29 cellular contexts compared by ENCODE assay signal in genomic region chr19:51640371-51640770, GRCh38. TPM values are rescaled to one million over a fixed set of nuclear protein-coding genes. Genes with fewer than 3 reads are reported as not detected.
DNase-seq lines count a peak whose midpoint lies in the region; ATAC-seq, FAIRE-seq and TF ChIP-seq lines count a peak whose summit lies in the region.
"Had no signal": no experiment of that assay in that cellular context is flagged by ENCODE, and none has a peak within 500 bp of the region (broad histone marks: within the 10 kb centered on the region; RNA-seq: fewer than 3 reads in every experiment).

No MANE protein-coding gene starts in this region.

- TF ChIP-seq EP300 in HepG2 (IDR thresholded peaks at IDR 0.05; ENCODE audit: low read depth in 2 of 2, low read length in 2 of 2) (no peak), HepG2 (CRISPR knock-in tag; IDR thresholded peaks at IDR 0.05; ENCODE audit: borderline replicate concordance) (no peak), K562 (IDR thresholded peaks at IDR 0.05; ENCODE audit: low read length) (no peak)

- H3K27me3 Mint-ChIP-seq in Caco-2 (ENCODE audit: insufficient read depth, unreplicated experiment) = peaks cover 12% of the 10 kb centered on the region

- ATAC-seq in HepG2 (no peak), right lobe of liver (no peak), K562 (no peak), HG02884 (IDR thresholded peaks at IDR 0.05; ENCODE audit: unreplicated experiment) (no peak)
- ATAC-seq: CD8-positive, alpha-beta T cell; GM12878 had no signal

- DNase-seq in HepG2 (ENCODE audit: low spot score) (no peak), right lobe of liver (no peak), K562 (ENCODE audit: extremely low read depth in 1 of 4, low spot score in 3 of 4) (no peak), Caco-2 (no peak)
- DNase-seq in activated naive CD4-positive, alpha-beta T cell (lab: John Stamatoyannopoulos, UW) = no peak
- DNase-seq: ACHN; CD4-positive, alpha-beta T cell; CD8-positive, alpha-beta T cell; DMS 273 treated with DMSO at 0.1 percent for 48 hours; DMS153; DMS53; DMS79; DND-41; EL; GDM1 had no signal

- WGBS in HepG2 (ENCODE audit: low lambda C conversion rate) = 97% methylated on average over 3 of the region's 3 CpGs
- WGBS in right lobe of liver (ENCODE audit: insufficient coverage, low coverage, low lambda C conversion rate, missing lambda C conversion rate) = no CpG with 5 or more reads among the region's 3 CpGs
- WGBS in K562 (ENCODE audit: insufficient coverage, low coverage, missing lambda C conversion rate) = 67% methylated on average over 3 of the region's 3 CpGs

- no peaks in the 10 kb centered on the region for H3K9me1 ChIP-seq in K562 (ENCODE audit: control insufficient read depth, insufficient read depth, low read length)

- BruUV-seq in HepG2 (replicated peaks; lab: Mats Ljungman, UMichigan) (no TSS peak), K562 (replicated peaks; lab: Mats Ljungman, UMichigan) (no TSS peak), Caco-2 (replicated peaks; lab: Mats Ljungman, UMichigan) (no TSS peak)

- peaks cover 14% of the 10 kb centered on the region for H3K9me3 Mint-ChIP-seq in Caco-2 (ENCODE audit: unreplicated experiment)
- H3K9me3 Mint-ChIP-seq: CD4-positive, alpha-beta T cell had no signal

- no peak for FAIRE-seq in HepG2 (lab: Jason Lieb, UNC)
- no peak for FAIRE-seq in K562 (lab: Jason Lieb, UNC)
- FAIRE-seq: GM12878, GM12892, GM18507 had no signal

- in situ Hi-C loops in HepG2 (cut with HindIII; ENCODE audit: extremely low pct_ligation_motif_present, low pct_unique_long_range_greater_than_20kb) (loop anchor here (25.0 kb wide), 1 partner anchor 353 kb away; no protein-coding TSS in a partner anchor), K562 (cut with MboI) (no loop called here)

- H3K9ac ChIP-seq in HepG2 (ENCODE audit: insufficient read depth, low read depth, low read length) = no peak overlapping the region
- no peak overlapping the region for H3K9ac ChIP-seq in K562 (ENCODE audit: insufficient read depth in 1 of 2, low read depth in 2 of 2, low read length in 2 of 2)
- H3K9ac ChIP-seq: BLaER1 treated with 17β-estradiol and CSF1 and Interleukin-3, amounts not matched to agents 10 nM and 100 nM had no signal

- intact Hi-C loops in HepG2 (cut with micrococcal nuclease; ENCODE audit: unreplicated experiment) = no loop called here
- intact Hi-C loops in right lobe of liver (cut with DNase I) = no loop called here
- intact Hi-C loops in K562 (cut with micrococcal nuclease) = loop anchor here (5.0 kb wide), 1 partner anchor 168 kb away; no protein-coding TSS in a partner anchor
- intact Hi-C loops in Caco-2 (cut with micrococcal nuclease; ENCODE audit: unreplicated experiment) = no loop called here

- H2AFZ ChIP-seq in HepG2 (ENCODE audit: low read length) (no peak overlapping the region), K562 (ENCODE audit: low read depth, low read length) (no peak overlapping the region)

- peaks cover 2 to 11% of the 10 kb centered on the region in 2 experiments; a peak in 1 of 5 replicates for H3K27me3 ChIP-seq in HepG2 (ENCODE audit: control insufficient read depth in 1 of 2, insufficient read depth in 2 of 2, low read length in 2 of 2)
- no peaks in the 10 kb centered on the region for H3K27me3 ChIP-seq in right lobe of liver
- peaks cover 9 to 21% of the 10 kb centered on the region in 2 experiments for H3K27me3 ChIP-seq in K562 (ENCODE audit: control insufficient read depth in 2 of 2, insufficient read depth in 2 of 2, low read length in 2 of 2)
- no peaks in the 10 kb centered on the region for H3K27me3 ChIP-seq in neutrophil
- H3K27me3 ChIP-seq in Caco-2 (replicated peaks; ENCODE audit: control insufficient read depth, insufficient read depth, low read length) = no peaks in the 10 kb centered on the region
- H3K27me3 ChIP-seq: BLaER1 treated with 17β-estradiol and CSF1 and Interleukin-3, amounts not matched to agents 10 nM and 100 nM had no signal

- POLR2A ChIA-PET in HepG2 (lab: Yijun Ruan, JAX) (no interaction called here), K562 (lab: Yijun Ruan, JAX) (interaction anchor here (0.7 to 1.0 kb wide), 2 partner anchors 9 to 319 kb away, joined by 3 to 4 read pairs; no protein-coding TSS in a partner anchor), Caco-2 (lab: Charles Lee) (no interaction called here)

- H4K20me1 ChIP-seq in HepG2 (ENCODE audit: insufficient read depth, low read length) = no peaks in the 10 kb centered on the region
- H4K20me1 ChIP-seq in K562 (replicated peaks; ENCODE audit: control insufficient read depth, insufficient read depth, low read length) = no peaks in the 10 kb centered on the region
- H4K20me1 ChIP-seq: BLaER1 treated with 17β-estradiol and CSF1 and Interleukin-3, amounts not matched to agents 10 nM and 100 nM had no signal

- H3K4me3 ChIP-seq in HepG2 (replicated peaks in 1 of 3; ENCODE audit: insufficient read depth in 1 of 3, low read depth in 2 of 3, low read length in 3 of 3) (no peak overlapping the region), right lobe of liver (no peak overlapping the region), K562 (no peak overlapping the region), neutrophil (ENCODE audit: low read depth in 1 of 2, low read length in 1 of 2) (no peak overlapping the region), Caco-2 (ENCODE audit: low read depth, low read length) (no peak overlapping the region)
- H3K4me3 ChIP-seq: BLaER1 treated with 17β-estradiol and CSF1 and Interleukin-3, amounts not matched to agents 10 nM and 100 nM; GM12878 had no signal

- H3K36me3 Mint-ChIP-seq in Caco-2 (ENCODE audit: insufficient read depth, unreplicated experiment) = no peaks in the 10 kb centered on the region
- H3K36me3 Mint-ChIP-seq: CD8-positive, alpha-beta T cell had no signal

- no peak overlapping the region for H3K4me3 Mint-ChIP-seq in Caco-2 (ENCODE audit: unreplicated experiment)
- H3K4me3 Mint-ChIP-seq: CD4-positive, alpha-beta T cell; CD8-positive, alpha-beta T cell had no signal

- CTCF ChIA-PET in HepG2 (lab: Yijun Ruan, JAX; ENCODE audit: low intra/inter-chr PET ratio, low total read pairs) = no interaction called here
- CTCF ChIA-PET in K562 (lab: Yijun Ruan, JAX; ENCODE audit: low intra/inter-chr PET ratio) = interaction anchor here (0.7 kb wide), 1 partner anchor 33 kb away, joined by 3 read pairs; no protein-coding TSS in a partner anchor
- CTCF ChIA-PET in Caco-2 (lab: Charles Lee) = interaction anchor here (0.7 kb wide), 1 partner anchor 21 kb away, joined by 3 read pairs; no protein-coding TSS in a partner anchor

- peaks cover 7% of the 10 kb centered on the region for H3K4me1 Mint-ChIP-seq in Caco-2 (ENCODE audit: low read depth, unreplicated experiment)

- TF ChIP-seq POLR2A in HepG2 (IDR thresholded peaks at IDR 0.05; ENCODE audit: insufficient read depth in 1 of 2, low read depth in 2 of 2, low read length in 2 of 2) (no peak), right lobe of liver (IDR thresholded peaks at IDR 0.05) (no peak), K562 (conservative IDR thresholded peaks at IDR 0.05) (no peak)

- no peak overlapping the region for H3K27ac Mint-ChIP-seq in Caco-2 (ENCODE audit: unreplicated experiment)
- H3K27ac Mint-ChIP-seq: CD4-positive, alpha-beta T cell; CD8-positive, alpha-beta T cell had no signal

- H3K27ac ChIP-seq in HepG2 (ENCODE audit: extremely low read length, insufficient read depth, low read length) (no peak overlapping the region), right lobe of liver (no peak overlapping the region), K562 (ENCODE audit: extremely low read depth, low read depth, low read length) (no peak overlapping the region), neutrophil (peak overlapping the region; percentile 84)
- H3K27ac ChIP-seq: 22Rv1; BLaER1 treated with 17β-estradiol and CSF1 and Interleukin-3, amounts not matched to agents 10 nM and 100 nM; C4-2B had no signal

- TF ChIP-seq RAD21 in HepG2 (CRISPR knock-in tag; IDR thresholded peaks at IDR 0.05) = no peak
- TF ChIP-seq RAD21 in K562 (CRISPR knock-in tag; conservative IDR thresholded peaks at IDR 0.05 in 1 of 2, IDR thresholded peaks at IDR 0.05 in 1 of 2) = no peak

- H3K9me3 ChIP-seq in HepG2 (ENCODE audit: low read length) (peaks cover 5% of the 10 kb centered on the region; the same call in 1 of the 2 replicates), right lobe of liver (no peaks in the 10 kb centered on the region), K562 (replicated peaks; ENCODE audit: control insufficient read depth, insufficient read depth, low read depth, low read length) (no peaks in the 10 kb centered on the region), neutrophil (no peaks in the 10 kb centered on the region), Caco-2 (0 out of 2 replicates have a peak, but pooled peaks cover 5% of the 10 kb centered on the region)
- H3K9me3 ChIP-seq: BLaER1 treated with 17β-estradiol and CSF1 and Interleukin-3, amounts not matched to agents 10 nM and 100 nM had no signal

- H3K4me2 ChIP-seq in HepG2 (ENCODE audit: low read depth, low read length) = no peak overlapping the region
- H3K4me2 ChIP-seq in K562 (ENCODE audit: insufficient read depth, low read length) = no peak overlapping the region
- H3K4me2 ChIP-seq: BLaER1 treated with 17β-estradiol and CSF1 and Interleukin-3, amounts not matched to agents 10 nM and 100 nM had no signal

- no peaks in the 10 kb centered on the region for H3K36me3 ChIP-seq in HepG2 (replicated peaks in 1 of 2; ENCODE audit: control insufficient read depth in 1 of 2, insufficient read depth in 2 of 2, low read length in 2 of 2)
- no peaks in the 10 kb centered on the region for H3K36me3 ChIP-seq in right lobe of liver
- H3K36me3 ChIP-seq in K562 (ENCODE audit: control insufficient read depth, insufficient read depth, low read length) = no peaks in the 10 kb centered on the region
- H3K36me3 ChIP-seq in neutrophil = peaks cover 55% of the 10 kb centered on the region
- H3K36me3 ChIP-seq in Caco-2 (ENCODE audit: control insufficient read depth, insufficient read depth, low read length) = no peaks in the 10 kb centered on the region
- H3K36me3 ChIP-seq: BLaER1 treated with 17β-estradiol and CSF1 and Interleukin-3, amounts not matched to agents 10 nM and 100 nM had no signal

- H3K79me2 ChIP-seq in HepG2 (ENCODE audit: insufficient read depth, low read length) (no peaks in the 10 kb centered on the region), K562 (ENCODE audit: control insufficient read depth, insufficient read depth, low read length) (no peaks in the 10 kb centered on the region)

- TF ChIP-seq CTCF in HepG2 (CRISPR knock-in tag; IDR thresholded peaks at IDR 0.05) = no peak
- TF ChIP-seq CTCF in right lobe of liver (IDR thresholded peaks at IDR 0.05) = no peak
- no peak for TF ChIP-seq CTCF in K562 (IDR thresholded peaks at IDR 0.05 in 2 of 3, conservative IDR thresholded peaks at IDR 0.05 in 1 of 3; ENCODE audit: insufficient read depth in 2 of 3, low read depth in 1 of 3, low read length in 3 of 3)
- TF ChIP-seq CTCF in neutrophil (IDR thresholded peaks at IDR 0.05) = no peak
- TF ChIP-seq CTCF in Caco-2 (IDR thresholded peaks at IDR 0.05; ENCODE audit: insufficient read depth in 1 of 2, low read depth in 1 of 2, low read length in 1 of 2, severe bottlenecking in 1 of 2, unreplicated experiment in 1 of 2) = no peak

- H3K4me1 ChIP-seq in HepG2 (ENCODE audit: insufficient read depth, low read length) (no peaks in the 10 kb centered on the region), right lobe of liver (no peaks in the 10 kb centered on the region), K562 (replicated peaks in 1 of 2; ENCODE audit: control insufficient read depth in 2 of 2, insufficient read depth in 2 of 2, low read length in 2 of 2) (no peaks in the 10 kb centered on the region; a peak in 1 of 5 replicates), neutrophil (ENCODE audit: control insufficient read depth in 1 of 2, insufficient read depth in 1 of 2, low read depth in 1 of 2, low read length in 1 of 2) (peaks cover 0 to 97% of the 10 kb centered on the region in 2 experiments), Caco-2 (0 out of 2 replicates have a peak, but pooled peaks cover 3% of the 10 kb centered on the region)
- H3K4me1 ChIP-seq: BLaER1 treated with 17β-estradiol and CSF1 and Interleukin-3, amounts not matched to agents 10 nM and 100 nM had no signal

RNA-seq across cellular contexts. Expression of gene SIGLEC14, which starts 6.3 kb away (rescaled TPM):
- 0.09 TPM in 1 of 2 replicates, not detected in the other for total RNA-seq in HepG2 (2016; rRNA removed; fragmentation: Illumina TruSeq; extraction: Trizol)
- not detected in 2 replicates for total RNA-seq in HepG2 (2016; cell fraction: cytosol; rRNA removed; fragmentation: Illumina TruSeq; extraction: Trizol; ENCODE audit: low read depth)
- total RNA-seq in HepG2 (2016; cell fraction: insoluble cytoplasmic fraction; rRNA removed; fragmentation: Illumina TruSeq; extraction: Trizol) = 0.13 TPM in 1 of 2 replicates, not detected in the other
- 0.09 and 0.10 TPM in 2 replicates for total RNA-seq in HepG2 (2016; cell fraction: membrane; rRNA removed; fragmentation: Illumina TruSeq; extraction: Trizol)
- total RNA-seq in HepG2 (2016; cell fraction: nucleus; rRNA removed; fragmentation: Illumina TruSeq; extraction: Trizol) = not detected in 2 replicates
- polyA plus RNA-seq in HepG2 (2011; rRNA removed) = 0.04 and 0.05 TPM in 2 replicates
- polyA plus RNA-seq in HepG2 (2011; cell fraction: cytosol; rRNA removed) = 0.06 TPM in 1 of 2 replicates, not detected in the other
- not detected in 2 replicates for polyA plus RNA-seq in HepG2 (2011; cell fraction: nucleus; rRNA removed)
- 0.09 TPM in 1 of 2 replicates, not detected in the other for polyA plus RNA-seq in HepG2 (2012)
- not detected in 2 replicates for polyA plus RNA-seq in HepG2 (2016; cell fraction: cytosol; fragmentation: Illumina TruSeq; extraction: Trizol; ENCODE audit: low read depth)
- polyA plus RNA-seq in HepG2 (2016; cell fraction: insoluble cytoplasmic fraction; fragmentation: Illumina TruSeq; extraction: Trizol; ENCODE audit: low read depth) = 0.11 and 0.14 TPM in 2 replicates
- polyA plus RNA-seq in HepG2 (2016; cell fraction: membrane; fragmentation: Illumina TruSeq; extraction: Trizol; ENCODE audit: low read depth) = 0.11 and 0.20 TPM in 2 replicates
- polyA plus RNA-seq in HepG2 (2016; cell fraction: nucleus; fragmentation: Illumina TruSeq; extraction: Trizol; ENCODE audit: insufficient read depth, low read depth) = 0.28 TPM in 1 of 2 replicates, not detected in the other
- polyA minus RNA-seq in HepG2 (2011; rRNA and poly(A)+ RNA removed; ENCODE audit: low replicate concordance) = 0.14 TPM in 1 of 2 replicates, not detected in the other
- polyA minus RNA-seq in HepG2 (2011; cell fraction: cytosol; rRNA and poly(A)+ RNA removed) = not detected in 2 replicates
- polyA minus RNA-seq in HepG2 (2011; cell fraction: nucleus; rRNA and poly(A)+ RNA removed) = not detected in 2 replicates
- 1 to 10 TPM in 4 of 6 experiments, not detected in 2; 2.9 to 6.1 (median 3.4) TPM for total RNA-seq in right lobe of liver
- total RNA-seq in K562 (2011; cell fraction: chromatin; rRNA removed; ENCODE audit: low replicate concordance) = not detected in 2 replicates
- not detected in 2 replicates for total RNA-seq in K562 (2011; cell fraction: nucleolus; rRNA removed)
- not detected in 2 replicates for total RNA-seq in K562 (2011; cell fraction: nucleoplasm; rRNA removed)
- total RNA-seq in K562 (2014; rRNA removed) = not detected in 2 replicates
- not detected in 2 replicates for total RNA-seq in K562 (2014; rRNA removed; fragmentation: Illumina TruSeq; extraction: Trizol)
- total RNA-seq in K562 (2015; rRNA removed; fragmentation: Illumina TruSeq; extraction: Trizol) = 0.19 TPM in 1 of 2 replicates, not detected in the other
- total RNA-seq in K562 (2021) = not detected in 2 replicates
- polyA plus RNA-seq in K562 (2011; rRNA removed) = not detected in 2 replicates
- polyA plus RNA-seq in K562 (2011; cell fraction: cytosol; rRNA removed) = 0.07 TPM in 1 of 2 replicates, not detected in the other
- polyA plus RNA-seq in K562 (2011; cell fraction: nucleus; rRNA removed) = not detected in 2 replicates
- 0.22 and 1.0 TPM in 2 replicates for polyA plus RNA-seq in K562 (2012)
- not detected in 2 replicates for polyA plus RNA-seq in K562 (2014; fragmentation: Illumina TruSeq; extraction: Trizol)
- polyA plus RNA-seq in K562 (2014; fragmentation: Nextera tagmentation; extraction: Ambion mirVana) = not detected
- not detected in 2 replicates for polyA plus RNA-seq in K562 (2014; rRNA removed)
- not detected in 2 replicates for polyA minus RNA-seq in K562 (2011; rRNA and poly(A)+ RNA removed)
- not detected in 2 replicates for polyA minus RNA-seq in K562 (2011; cell fraction: cytosol; rRNA and poly(A)+ RNA removed)
- polyA minus RNA-seq in K562 (2011; cell fraction: nucleus; rRNA and poly(A)+ RNA removed) = not detected in 2 replicates
- not detected in 2 replicates for total RNA-seq in Caco-2 (2022)
- total RNA-seq: A172; A673; CD8-positive, alpha-beta T cell; G401 had no signal
- polyA plus RNA-seq: AG04450, BJ had no signal

RNA-seq across cellular contexts. Expression of gene SIGLEC5, which starts 10.2 kb away (rescaled TPM):
- total RNA-seq in HepG2 (2016; rRNA removed; fragmentation: Illumina TruSeq; extraction: Trizol) (not detected in 2 replicates), right lobe of liver (1 to 10 TPM in 1 of 6 experiments, under 1 TPM in 2, not detected in 3; 0.89 to 1.1 (median 0.92) TPM), K562 (2014; rRNA removed) (not detected in 2 replicates), K562 (2014; rRNA removed; fragmentation: Illumina TruSeq; extraction: Trizol) (not detected in 2 replicates), K562 (2015; rRNA removed; fragmentation: Illumina TruSeq; extraction: Trizol) (0.14 TPM in 1 of 2 replicates, not detected in the other), K562 (2021) (not detected in 2 replicates), Caco-2 (2022) (not detected in 2 replicates)
- total RNA-seq in HepG2 (2016; cell fraction: cytosol; rRNA removed; fragmentation: Illumina TruSeq; extraction: Trizol; ENCODE audit: low read depth) = not detected in 2 replicates
- not detected in 2 replicates for total RNA-seq in HepG2 (2016; cell fraction: insoluble cytoplasmic fraction; rRNA removed; fragmentation: Illumina TruSeq; extraction: Trizol)
- not detected in 2 replicates for total RNA-seq in HepG2 (2016; cell fraction: membrane; rRNA removed; fragmentation: Illumina TruSeq; extraction: Trizol)
- not detected in 2 replicates for total RNA-seq in HepG2 (2016; cell fraction: nucleus; rRNA removed; fragmentation: Illumina TruSeq; extraction: Trizol)
- polyA plus RNA-seq in HepG2 (2011; rRNA removed) (not detected in 2 replicates), K562 (2011; rRNA removed) (not detected in 2 replicates), K562 (2014; fragmentation: Illumina TruSeq; extraction: Trizol) (not detected in 2 replicates), K562 (2014; fragmentation: Nextera tagmentation; extraction: Ambion mirVana) (not detected), K562 (2014; rRNA removed) (not detected in 2 replicates)
- not detected in 2 replicates for polyA plus RNA-seq in HepG2 (2011; cell fraction: cytosol; rRNA removed)
- polyA plus RNA-seq in HepG2 (2011; cell fraction: nucleus; rRNA removed) = not detected in 2 replicates
- not detected in 2 replicates for polyA plus RNA-seq in HepG2 (2012)
- not detected in 2 replicates for polyA plus RNA-seq in HepG2 (2016; cell fraction: cytosol; fragmentation: Illumina TruSeq; extraction: Trizol; ENCODE audit: low read depth)
- polyA plus RNA-seq in HepG2 (2016; cell fraction: insoluble cytoplasmic fraction; fragmentation: Illumina TruSeq; extraction: Trizol; ENCODE audit: low read depth) = not detected in 2 replicates
- polyA plus RNA-seq in HepG2 (2016; cell fraction: membrane; fragmentation: Illumina TruSeq; extraction: Trizol; ENCODE audit: low read depth) = not detected in 2 replicates
- polyA plus RNA-seq in HepG2 (2016; cell fraction: nucleus; fragmentation: Illumina TruSeq; extraction: Trizol; ENCODE audit: insufficient read depth, low read depth) = not detected in 2 replicates
- not detected in 2 replicates for polyA minus RNA-seq in HepG2 (2011; rRNA and poly(A)+ RNA removed; ENCODE audit: low replicate concordance)
- not detected in 2 replicates for polyA minus RNA-seq in HepG2 (2011; cell fraction: cytosol; rRNA and poly(A)+ RNA removed)
- polyA minus RNA-seq in HepG2 (2011; cell fraction: nucleus; rRNA and poly(A)+ RNA removed) = not detected in 2 replicates
- total RNA-seq in K562 (2011; cell fraction: chromatin; rRNA removed; ENCODE audit: low replicate concordance) = not detected in 2 replicates
- not detected in 2 replicates for total RNA-seq in K562 (2011; cell fraction: nucleolus; rRNA removed)
- not detected in 2 replicates for total RNA-seq in K562 (2011; cell fraction: nucleoplasm; rRNA removed)
- polyA plus RNA-seq in K562 (2011; cell fraction: cytosol; rRNA removed) = not detected in 2 replicates
- not detected in 2 replicates for polyA plus RNA-seq in K562 (2011; cell fraction: nucleus; rRNA removed)
- 0.04 TPM in 1 of 2 replicates, not detected in the other for polyA plus RNA-seq in K562 (2012)
- not detected in 2 replicates for polyA minus RNA-seq in K562 (2011; rRNA and poly(A)+ RNA removed)
- polyA minus RNA-seq in K562 (2011; cell fraction: cytosol; rRNA and poly(A)+ RNA removed) = not detected in 2 replicates
- not detected in 2 replicates for polyA minus RNA-seq in K562 (2011; cell fraction: nucleus; rRNA and poly(A)+ RNA removed)
- total RNA-seq: A172; A673; CD4-positive, alpha-beta T cell; CD8-positive, alpha-beta T cell; Daoy; G401 had no signal
- polyA plus RNA-seq: AG04450, BJ had no signal

RNA-seq across cellular contexts. Expression of gene SPACA6, which starts 52.8 kb away (rescaled TPM):
- 0.53 and 2.2 TPM in 2 replicates for total RNA-seq in HepG2 (2016; rRNA removed; fragmentation: Illumina TruSeq; extraction: Trizol)
- total RNA-seq in HepG2 (2016; cell fraction: cytosol; rRNA removed; fragmentation: Illumina TruSeq; extraction: Trizol; ENCODE audit: low read depth) = 1.1 and 1.9 TPM in 2 replicates
- 2.6 TPM in 1 of 2 replicates, not detected in the other for total RNA-seq in HepG2 (2016; cell fraction: insoluble cytoplasmic fraction; rRNA removed; fragmentation: Illumina TruSeq; extraction: Trizol)
- total RNA-seq in HepG2 (2016; cell fraction: membrane; rRNA removed; fragmentation: Illumina TruSeq; extraction: Trizol) = 0.53 and 1.2 TPM in 2 replicates
- total RNA-seq in HepG2 (2016; cell fraction: nucleus; rRNA removed; fragmentation: Illumina TruSeq; extraction: Trizol) = 2.1 and 4.9 TPM in 2 replicates
- 1.4 and 2.3 TPM in 2 replicates for polyA plus RNA-seq in HepG2 (2011; rRNA removed)
- polyA plus RNA-seq in HepG2 (2011; cell fraction: cytosol; rRNA removed) = 0.26 and 0.76 TPM in 2 replicates
- polyA plus RNA-seq in HepG2 (2011; cell fraction: nucleus; rRNA removed) = 12.4 and 14.0 TPM in 2 replicates
- 2.2 and 3.3 TPM in 2 replicates for polyA plus RNA-seq in HepG2 (2012)
- 0.78 and 0.85 TPM in 2 replicates for polyA plus RNA-seq in HepG2 (2016; cell fraction: cytosol; fragmentation: Illumina TruSeq; extraction: Trizol; ENCODE audit: low read depth)
- polyA plus RNA-seq in HepG2 (2016; cell fraction: insoluble cytoplasmic fraction; fragmentation: Illumina TruSeq; extraction: Trizol; ENCODE audit: low read depth) = 0.48 and 0.82 TPM in 2 replicates
- polyA plus RNA-seq in HepG2 (2016; cell fraction: membrane; fragmentation: Illumina TruSeq; extraction: Trizol; ENCODE audit: low read depth) = 0.42 and 1.5 TPM in 2 replicates
- polyA plus RNA-seq in HepG2 (2016; cell fraction: nucleus; fragmentation: Illumina TruSeq; extraction: Trizol; ENCODE audit: insufficient read depth, low read depth) = 9.6 and 9.8 TPM in 2 replicates
- polyA minus RNA-seq in HepG2 (2011; rRNA and poly(A)+ RNA removed; ENCODE audit: low replicate concordance) = 1.8 and 1.9 TPM in 2 replicates
- polyA minus RNA-seq in HepG2 (2011; cell fraction: cytosol; rRNA and poly(A)+ RNA removed) = not detected in 2 replicates
- 6.3 and 6.8 TPM in 2 replicates for polyA minus RNA-seq in HepG2 (2011; cell fraction: nucleus; rRNA and poly(A)+ RNA removed)
- total RNA-seq in right lobe of liver = 1 to 10 TPM in 5 of 6 experiments, under 1 TPM in 1; 0.98 to 4.7 (median 2.3) TPM
- total RNA-seq in K562 (2011; cell fraction: chromatin; rRNA removed; ENCODE audit: low replicate concordance) = 25.4 and 53.9 TPM in 2 replicates
- total RNA-seq in K562 (2011; cell fraction: nucleolus; rRNA removed) = 33.2 and 42.4 TPM in 2 replicates
- total RNA-seq in K562 (2011; cell fraction: nucleoplasm; rRNA removed) = 38.6 and 44.8 TPM in 2 replicates
- 11.4 and 15.6 TPM in 2 replicates for total RNA-seq in K562 (2014; rRNA removed)
- total RNA-seq in K562 (2014; rRNA removed; fragmentation: Illumina TruSeq; extraction: Trizol) = 3.0 and 3.4 TPM in 2 replicates
- 5.8 TPM in 2 replicates for total RNA-seq in K562 (2015; rRNA removed; fragmentation: Illumina TruSeq; extraction: Trizol)
- 14.2 and 16.2 TPM in 2 replicates for total RNA-seq in K562 (2021)
- 7.3 and 10.9 TPM in 2 replicates for polyA plus RNA-seq in K562 (2011; rRNA removed)
- 5.7 and 10.0 TPM in 2 replicates for polyA plus RNA-seq in K562 (2011; cell fraction: cytosol; rRNA removed)
- polyA plus RNA-seq in K562 (2011; cell fraction: nucleus; rRNA removed) = 60.9 and 80.4 TPM in 2 replicates
- 17.3 and 20.1 TPM in 2 replicates for polyA plus RNA-seq in K562 (2012)
- 5.9 and 6.2 TPM in 2 replicates for polyA plus RNA-seq in K562 (2014; fragmentation: Illumina TruSeq; extraction: Trizol)
- polyA plus RNA-seq in K562 (2014; fragmentation: Nextera tagmentation; extraction: Ambion mirVana) = 1 to 10 TPM; 1.3 to 1.4 TPM
- polyA plus RNA-seq in K562 (2014; rRNA removed) = 17.3 and 27.0 TPM in 2 replicates
- 3.5 and 4.2 TPM in 2 replicates for polyA minus RNA-seq in K562 (2011; rRNA and poly(A)+ RNA removed)
- polyA minus RNA-seq in K562 (2011; cell fraction: cytosol; rRNA and poly(A)+ RNA removed) = 1.4 and 5.6 TPM in 2 replicates
- polyA minus RNA-seq in K562 (2011; cell fraction: nucleus; rRNA and poly(A)+ RNA removed) = 13.5 and 14.4 TPM in 2 replicates
- total RNA-seq in Caco-2 (2022) = 3.6 and 4.9 TPM in 2 replicates

Comparison
In these comparisons a context has a peak if more than half of its experiments do, and no peak if none do; other contexts are left out.
1. Of the 241 proteins assayed by ChIP-seq in both HepG2 and K562: peak only in HepG2: MAFF and MAFK; only in K562: MAFG; in both: none; in neither: 238.